ENCODE assay signal across 21 cellular contexts in the genomic region with DNA sequence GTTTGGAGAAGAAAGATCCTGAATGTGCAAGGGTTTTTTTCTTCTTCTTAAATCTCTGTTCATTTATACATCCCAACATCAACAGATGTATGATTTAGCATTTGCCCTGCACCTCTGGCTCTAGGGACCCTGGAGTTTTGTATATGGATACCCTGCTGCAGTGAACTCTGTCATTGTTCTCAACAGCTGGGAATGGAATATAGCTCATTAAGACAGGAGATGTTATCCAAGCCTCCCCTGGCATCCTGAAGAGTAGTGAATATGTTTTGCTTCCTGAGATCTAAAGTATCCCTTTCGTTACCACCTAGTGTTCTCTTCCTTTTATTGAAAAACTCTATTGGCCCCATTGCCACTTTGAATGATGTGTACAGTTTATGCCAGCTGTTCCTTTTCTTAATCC.
"Had no signal": no experiment of that assay in that cellular context is flagged by ENCODE, and none has a peak within 500 bp of the region (broad histone marks: within the 10 kb centered on the region; RNA-seq: fewer than 3 reads in every experiment).

No MANE protein-coding gene starts in this region.

- H3K27ac ChIP-seq: epithelial cell of prostate, gastroesophageal sphincter, neutrophil, pancreas, tibial artery had no signal

- H3K4me1 ChIP-seq: pancreas had no signal

- H3K4me3 ChIP-seq: gastroesophageal sphincter, pancreas, tibial artery had no signal

- DNase-seq: activated CD4-positive, alpha-beta T cell treated with anti-CD3 and anti-CD28 coated beads for 1 hour; activated CD4-positive, alpha-beta T cell treated with anti-CD3 and anti-CD28 coated beads, Interleukin-2, amount 50 U/mL, for 1 hour; activated CD8-positive, alpha-beta T cell treated with anti-CD3 and anti-CD28 coated beads, Interleukin-2, amount 10 ng/mL, durations not matched to agents 7 days and 5 days; activated gamma-delta T cell; activated naive CD4-positive, alpha-beta T cell treated with anti-CD3 and anti-CD28 coated beads, Interleukin-2, amount 50 U/mL, for 16 hours; activated naive CD8-positive, alpha-beta T cell treated with anti-CD3 and anti-CD28 coated beads, Interleukin-2, amount 50 U/mL, for 24 hours; cortex of kidney; head of caudate nucleus; hypothalamus; left ventricle myocardium superior; mammary epithelial cell; naive thymus-derived CD8-positive, alpha-beta T cell; pancreas; right cardiac atrium; stimulated activated CD4-positive, alpha-beta T cell treated with anti-CD3 and anti-CD28 coated beads, Interleukin-12 subunit alpha, Interleukin-12 subunit beta, amount 100 ng/mL, for 4 hours; stimulated activated CD4-positive, alpha-beta T cell treated with anti-CD3 and anti-CD28 coated beads, Interleukin-4, amount 100 ng/mL, for 4 hours; substantia nigra; tibial artery had no signal

- ATAC-seq: activated CD8-positive, alpha-beta T cell treated with anti-CD3 and anti-CD28 coated beads, Interleukin-2, amount 10 ng/mL, durations not matched to agents 7 days and 5 days; activated naive CD8-positive, alpha-beta T cell treated with anti-CD3 and anti-CD28 coated beads, Interleukin-2, amount 50 U/mL, for 24 hours; gastroesophageal sphincter; left ventricle myocardium superior; naive thymus-derived CD8-positive, alpha-beta T cell; pancreas; right cardiac atrium had no signal

- H3K27me3 ChIP-seq: gastroesophageal sphincter, neutrophil, pancreas, tibial artery had no signal

- H3K9me3 ChIP-seq: gastroesophageal sphincter, neutrophil, pancreas, tibial artery had no signal

- H3K36me3 ChIP-seq: gastroesophageal sphincter, neutrophil, pancreas, tibial artery had no signal
